Comparison of ENCODE assay signal across 8 cellular contexts in the genomic region with DNA sequence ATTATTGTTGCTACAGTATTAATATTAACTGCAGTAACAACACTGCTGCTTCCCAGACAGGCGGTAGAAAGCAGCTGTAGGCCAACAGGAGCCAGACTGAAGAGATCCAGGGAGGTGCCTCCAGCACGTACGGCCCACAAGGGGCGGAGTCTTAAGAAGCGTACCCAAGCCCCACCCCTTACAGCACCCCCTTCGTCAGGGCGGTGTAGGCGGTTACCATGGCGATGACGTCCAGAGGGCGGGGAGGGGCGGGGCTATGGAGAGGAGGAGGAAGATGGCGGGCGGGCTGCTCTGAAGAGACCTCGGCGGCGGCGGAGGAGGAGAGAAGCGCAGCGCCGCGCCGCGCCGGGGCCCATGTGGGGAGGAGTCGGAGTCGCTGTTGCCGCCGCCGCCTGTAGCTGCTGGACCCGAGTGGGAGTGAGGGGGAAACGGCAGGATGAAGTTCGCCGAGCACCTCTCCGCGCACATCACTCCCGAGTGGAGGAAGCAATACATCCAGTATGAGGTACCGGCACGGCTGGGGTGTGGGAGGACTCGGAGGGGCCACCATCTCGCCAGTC. TPM values are rescaled to one million over a fixed set of nuclear protein-coding genes. Genes with fewer than 3 reads are reported as not detected.
DNase-seq lines count a peak whose midpoint lies in the region; ATAC-seq and TF ChIP-seq lines count a peak whose summit lies in the region.

A gene (plus strand): TSS at position 257 of the 560 bp plus-strand sequence. CDS start 180 bp downstream, at position 437.

- no peaks in the 10 kb centered on the region for H3K27me3 Mint-ChIP-seq in activated naive CD4-positive, alpha-beta T cell treated with anti-CD3 and anti-CD28 coated beads for 36 hours (ENCODE audit: low read depth)

- TF ChIP-seq EP300 in gastroesophageal sphincter (IDR thresholded peaks at IDR 0.05): no peak

- intact Hi-C loops in activated naive CD4-positive, alpha-beta T cell treated with anti-CD3 and anti-CD28 coated beads for 36 hours (cut with micrococcal nuclease): loop anchor here (1.0 to 10.0 kb wide), 16 partner anchors 47 to 1955 kb away; a partner anchor contains a TSS

- CTCF ChIA-PET in activated naive CD4-positive, alpha-beta T cell treated with anti-CD3 and anti-CD28 coated beads for 36 hours (lab: Charles Lee): interaction anchor here (0.6 to 2.2 kb wide), 6 partner anchors 9 to 510 kb away, joined by 3 to 16 read pairs (median 3); no protein-coding TSS in a partner anchor

- DNase-seq in GM06990 (ENCODE audit: extremely low read depth, insufficient read length) (peak; percentile 94), HFF-Myc (ENCODE audit: extremely low read depth, low read depth) (peak; percentile 95), NAMALWA (ENCODE audit: low spot score) (peak; percentile 100), SK-N-DZ (ENCODE audit: low spot score) (peak; percentile 97), non-pigmented ciliary epithelial cell (ENCODE audit: low read depth) (peak; percentile 98), superior temporal gyrus (ENCODE audit: extremely low spot score) (peak; percentile 98)
- DNase-seq in activated naive CD4-positive, alpha-beta T cell treated with anti-CD3 and anti-CD28 coated beads for 36 hours: peak; percentile 99

- peak; percentile 84 to 86 for TF ChIP-seq POLR2A in gastroesophageal sphincter (IDR thresholded peaks at IDR 0.05)

- peaks cover 0 to 55% (median 4%) of the 10 kb centered on the region in 3 donors for H3K4me1 ChIP-seq in gastroesophageal sphincter

- H3K9me3 Mint-ChIP-seq in activated naive CD4-positive, alpha-beta T cell treated with anti-CD3 and anti-CD28 coated beads for 36 hours: no peaks in the 10 kb centered on the region

- peak within 1 kb of the TSS; percentile 74 to 99 (median 93) for H3K27ac ChIP-seq in gastroesophageal sphincter

- H3K27me3 ChIP-seq in GM06990 (replicated peaks; ENCODE audit: control insufficient read depth, insufficient read depth, low read length) (no peaks in the 10 kb centered on the region), gastroesophageal sphincter (no peaks in the 10 kb centered on the region)

- peaks cover 12% of the 10 kb centered on the region for H3K4me1 Mint-ChIP-seq in activated naive CD4-positive, alpha-beta T cell treated with anti-CD3 and anti-CD28 coated beads for 36 hours (ENCODE audit: low read depth)

- H3K4me3 ChIP-seq in GM06990 (replicated peaks; ENCODE audit: low read depth, low read length) (peak within 1 kb of the TSS; percentile 97), HFF-Myc (replicated peaks; ENCODE audit: low read depth, low read length) (peak within 1 kb of the TSS; percentile 80), gastroesophageal sphincter (peak within 1 kb of the TSS; percentile 83 to 92)

- no peaks in the 10 kb centered on the region for H3K36me3 Mint-ChIP-seq in activated naive CD4-positive, alpha-beta T cell treated with anti-CD3 and anti-CD28 coated beads for 36 hours (ENCODE audit: low read depth)

- no peaks in the 10 kb centered on the region for H3K9me3 ChIP-seq in gastroesophageal sphincter

- H3K27ac Mint-ChIP-seq in activated naive CD4-positive, alpha-beta T cell treated with anti-CD3 and anti-CD28 coated beads for 36 hours: peak within 1 kb of the TSS; percentile 77

- TF ChIP-seq CTCF in GM06990 (IDR thresholded peaks at IDR 0.05; ENCODE audit: insufficient read depth, low read length, poor library complexity, severe bottlenecking): peak; percentile 24
- TF ChIP-seq CTCF in HFF-Myc (IDR thresholded peaks at IDR 0.05; ENCODE audit: low read depth, low read length, missing control alignments): no peak
- TF ChIP-seq CTCF in gastroesophageal sphincter (IDR thresholded peaks at IDR 0.05): peak; percentile 21 to 66 (median 46)

- H3K36me3 ChIP-seq in GM06990 (ENCODE audit: control insufficient read depth, insufficient read depth, low read length) (no peaks in the 10 kb centered on the region), gastroesophageal sphincter (no peaks in the 10 kb centered on the region)

- peak; percentile 99 for ATAC-seq in gastroesophageal sphincter

- no peak within 1 kb of the TSS for H3K4me3 Mint-ChIP-seq in activated naive CD4-positive, alpha-beta T cell treated with anti-CD3 and anti-CD28 coated beads for 36 hours

- 0% methylated on average over 3 of the region's 41 CpGs; no CpG with 5 or more reads in 1 of the 2 donors for WGBS in gastroesophageal sphincter (ENCODE audit: low coverage in 1 of 2), 2 donors

RNA-seq across cellular contexts. Expression of the gene that starts here (rescaled TPM):
- polyA plus RNA-seq in SK-N-DZ (2014; cell fraction: cytosol; rRNA removed): 10.5 and 10.9 TPM in 2 replicates
- polyA plus RNA-seq in SK-N-DZ (2014; cell fraction: nucleus; rRNA removed): 3.2 and 4.7 TPM in 2 replicates
- total RNA-seq in activated naive CD4-positive, alpha-beta T cell treated with anti-CD3 and anti-CD28 coated beads for 36 hours: 10 to 100 TPM; 14.8 to 18.1 TPM
- total RNA-seq in gastroesophageal sphincter: 10 to 100 TPM; 17.2 to 28.3 (median 26.6) TPM

Comparison
In these comparisons a context has a peak if more than half of its experiments do, and no peak if none do; other contexts are left out.
1. Peak in every context shown above with its lines: DNase-seq, ATAC-seq, H3K4me3 ChIP-seq and H3K27ac ChIP-seq.